ENCODE assay signal across 33 cellular contexts in the genomic region with DNA sequence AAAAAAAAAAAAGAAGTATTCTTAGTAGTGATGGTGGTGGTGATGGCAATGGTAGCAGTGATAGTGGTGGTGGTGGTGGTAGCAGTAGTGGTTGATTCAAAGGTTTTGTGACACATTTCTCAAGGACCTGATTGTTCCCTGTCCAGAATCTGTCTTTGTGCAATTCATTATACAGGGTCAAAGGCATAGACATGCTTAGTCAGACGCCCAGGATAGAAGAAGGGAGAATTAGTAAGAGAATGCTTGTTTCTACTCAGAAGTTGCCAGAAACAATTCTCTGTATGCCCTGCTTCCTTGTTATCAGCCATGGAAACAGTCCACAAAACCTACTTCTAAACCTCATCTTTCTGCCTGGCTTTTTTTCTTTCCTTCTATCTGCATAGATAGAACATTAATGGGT.
DNase-seq lines count a peak whose midpoint lies in the region; TF ChIP-seq lines count a peak whose summit lies in the region.
"Had no signal": no experiment of that assay in that cellular context is flagged by ENCODE, and none has a peak within 500 bp of the region (broad histone marks: within the 10 kb centered on the region; RNA-seq: fewer than 3 reads in every experiment).

No MANE protein-coding gene starts in this region.

- peaks cover 18% of the 10 kb centered on the region for H3K79me2 ChIP-seq in ACC112 (ENCODE audit: control insufficient read depth, insufficient read depth, low read length, unreplicated experiment)

- H3K4me1 ChIP-seq in ACC112 (ENCODE audit: control insufficient read depth, insufficient read depth, low read length, unreplicated experiment): peaks cover 57% of the 10 kb centered on the region
- no peaks in the 10 kb centered on the region for H3K4me1 ChIP-seq in effector memory CD4-positive, alpha-beta T cell (ENCODE audit: control insufficient read depth, insufficient read depth, low read length, poor library complexity, severe bottlenecking)
- H3K4me1 ChIP-seq: ascending aorta, prostate gland had no signal

- no peak for TF ChIP-seq CTCF in cardiac fibroblast (IDR thresholded peaks at IDR 0.05; ENCODE audit: low read depth, low read length)
- TF ChIP-seq CTCF in mesothelial cell of epicardium (IDR thresholded peaks at IDR 0.05; ENCODE audit: unreplicated experiment): no peak

- peak overlapping the region; percentile 61 for H3K27ac Mint-ChIP-seq in mesothelial cell of epicardium
- H3K27ac Mint-ChIP-seq: activated CD4-positive, alpha-beta memory T cell treated with anti-CD3 and anti-CD28 coated beads, Interleukin-2, amount 10 ng/mL, durations not matched to agents 7 days and 5 days; activated naive CD8-positive, alpha-beta T cell; activated T-helper 17 cell treated with anti-CD3 and anti-CD28 coated beads, Interleukin-2, amount 50 U/mL, for 72 hours; immature natural killer cell; memory B cell had no signal

- H3K4me1 Mint-ChIP-seq in mesothelial cell of epicardium: peaks cover 13% of the 10 kb centered on the region
- H3K4me1 Mint-ChIP-seq: CD8-positive, alpha-beta memory T cell; immature natural killer cell had no signal

- H3K36me3 ChIP-seq in ACC112 (ENCODE audit: insufficient read depth, low read length) (peaks cover 17% of the 10 kb centered on the region), MG63 (no peaks in the 10 kb centered on the region)
- peaks cover 6% of the 10 kb centered on the region for H3K36me3 ChIP-seq in effector memory CD4-positive, alpha-beta T cell (ENCODE audit: control insufficient read depth, insufficient read depth, low read length)
- H3K36me3 ChIP-seq: prostate gland had no signal

- no peaks in the 10 kb centered on the region for H3K9me3 Mint-ChIP-seq in mesothelial cell of epicardium
- H3K9me3 Mint-ChIP-seq: activated CD4-positive, alpha-beta memory T cell treated with anti-CD3 and anti-CD28 coated beads, Interleukin-2, amount 10 ng/mL, durations not matched to agents 7 days and 5 days; activated T-helper 17 cell treated with anti-CD3 and anti-CD28 coated beads, Interleukin-2, amount 50 U/mL, for 72 hours; CD8-positive, alpha-beta memory T cell; immature natural killer cell; memory B cell had no signal

- H3K4me3 Mint-ChIP-seq in mesothelial cell of epicardium: no peak overlapping the region
- H3K4me3 Mint-ChIP-seq: activated CD4-positive, alpha-beta memory T cell treated with anti-CD3 and anti-CD28 coated beads, Interleukin-2, amount 10 ng/mL, durations not matched to agents 7 days and 5 days; activated naive CD8-positive, alpha-beta T cell; activated T-helper 17 cell treated with anti-CD3 and anti-CD28 coated beads, Interleukin-2, amount 50 U/mL, for 72 hours; CD8-positive, alpha-beta memory T cell; immature natural killer cell; memory B cell had no signal

- peak overlapping the region; percentile 99 for H3K27ac ChIP-seq in ACC112 (ENCODE audit: low read depth, low read length)
- no peak overlapping the region for H3K27ac ChIP-seq in effector memory CD4-positive, alpha-beta T cell (ENCODE audit: insufficient read depth, low read length, poor library complexity, severe bottlenecking)
- H3K27ac ChIP-seq: ascending aorta, gastroesophageal sphincter, neutrophil, prostate gland, RWPE1, SK-N-MC, thyroid gland had no signal

- peaks cover 18% of the 10 kb centered on the region for H3K36me3 Mint-ChIP-seq in mesothelial cell of epicardium

- H2AFZ ChIP-seq in ACC112 (ENCODE audit: low read length, unreplicated experiment): no peak overlapping the region

- DNase-seq in M059J (ENCODE audit: low read depth) (peak; percentile 5), cardiac fibroblast (ENCODE audit: low read depth in 2 of 2) (peak; percentile 48 to 65), mesothelial cell of epicardium (ENCODE audit: low spot score in 2 of 2, unreplicated experiment in 2 of 2) (no peak), MG63 (no peak), midbrain (lab: John Stamatoyannopoulos, UW) (no peak), hepatic stellate cell (ENCODE audit: low spot score) (no peak)
- no peak for DNase-seq in effector memory CD4-positive, alpha-beta T cell
- DNase-seq: 8988T; activated CD4-positive, alpha-beta memory T cell treated with anti-CD3 and anti-CD28 coated beads, Interleukin-2, amount 10 ng/mL, durations not matched to agents 7 days and 5 days; activated CD4-positive, alpha-beta T cell treated with anti-CD3 and anti-CD28 coated beads for 1 hour; AML-193; CD8-positive, alpha-beta memory T cell; central memory CD4-positive, alpha-beta T cell; DMS153; GOT3; hippocampal formation; immature natural killer cell; KBM-7; NCI-H1436 treated with DMSO at 0.1 percent for 48 hours; NCI-H2107; NCI-H748 treated with DMSO at 0.1 percent for 48 hours; stimulated activated naive CD8-positive, alpha-beta T cell treated with anti-CD3 and anti-CD28 coated beads, Interleukin-15, Interleukin-2, amounts not matched to agents 100 U/mL and 50 U/mL, for 24 hours; thyroid gland had no signal

- no peaks in the 10 kb centered on the region for H3K27me3 Mint-ChIP-seq in mesothelial cell of epicardium (ENCODE audit: low read depth)
- H3K27me3 Mint-ChIP-seq: activated CD4-positive, alpha-beta memory T cell treated with anti-CD3 and anti-CD28 coated beads, Interleukin-2, amount 10 ng/mL, durations not matched to agents 7 days and 5 days; activated naive CD8-positive, alpha-beta T cell; activated T-helper 17 cell treated with anti-CD3 and anti-CD28 coated beads, Interleukin-2, amount 50 U/mL, for 72 hours; CD8-positive, alpha-beta memory T cell; memory B cell had no signal

- H3K4me3 ChIP-seq in ACC112 (ENCODE audit: low read depth, low read length) (peak overlapping the region; percentile 3; the same call in 1 of the 2 replicates), cardiac fibroblast (replicated peaks in 1 of 2; ENCODE audit: low read depth in 2 of 2, low read length in 2 of 2) (no peak overlapping the region), MG63 (no peak overlapping the region)
- no peak overlapping the region for H3K4me3 ChIP-seq in effector memory CD4-positive, alpha-beta T cell (ENCODE audit: insufficient read depth, low read depth, low read length, poor library complexity, severe bottlenecking)
- H3K4me3 ChIP-seq: ascending aorta, gastroesophageal sphincter, prostate gland, SK-N-MC, thyroid gland had no signal

- H3K9me3 ChIP-seq in MG63: no peaks in the 10 kb centered on the region
- no peaks in the 10 kb centered on the region for H3K9me3 ChIP-seq in effector memory CD4-positive, alpha-beta T cell (ENCODE audit: control insufficient read depth, low read length)
- H3K9me3 ChIP-seq: ascending aorta, gastroesophageal sphincter, neutrophil, prostate gland, thyroid gland had no signal

- no peaks in the 10 kb centered on the region for H3K27me3 ChIP-seq in ACC112 (ENCODE audit: insufficient read depth, low read length)
- no peaks in the 10 kb centered on the region for H3K27me3 ChIP-seq in MG63
- no peaks in the 10 kb centered on the region for H3K27me3 ChIP-seq in effector memory CD4-positive, alpha-beta T cell (replicated peaks; ENCODE audit: control insufficient read depth, insufficient read depth, low read length, poor library complexity, severe bottlenecking)
- H3K27me3 ChIP-seq: ascending aorta, gastroesophageal sphincter, neutrophil, thyroid gland had no signal

Comparison
In these comparisons a context has a peak if more than half of its experiments do, and no peak if none do; other contexts are left out.
1. DNase-seq: peak in M059J (single experiment) and cardiac fibroblast (2 of 2); none in mesothelial cell of epicardium (0 of 2), MG63 (single experiment), midbrain (single experiment), effector memory CD4-positive, alpha-beta T cell (0 of 3) and hepatic stellate cell (single experiment).